Comparison of ENCODE assay signal across 13 cellular contexts in the genomic region with DNA sequence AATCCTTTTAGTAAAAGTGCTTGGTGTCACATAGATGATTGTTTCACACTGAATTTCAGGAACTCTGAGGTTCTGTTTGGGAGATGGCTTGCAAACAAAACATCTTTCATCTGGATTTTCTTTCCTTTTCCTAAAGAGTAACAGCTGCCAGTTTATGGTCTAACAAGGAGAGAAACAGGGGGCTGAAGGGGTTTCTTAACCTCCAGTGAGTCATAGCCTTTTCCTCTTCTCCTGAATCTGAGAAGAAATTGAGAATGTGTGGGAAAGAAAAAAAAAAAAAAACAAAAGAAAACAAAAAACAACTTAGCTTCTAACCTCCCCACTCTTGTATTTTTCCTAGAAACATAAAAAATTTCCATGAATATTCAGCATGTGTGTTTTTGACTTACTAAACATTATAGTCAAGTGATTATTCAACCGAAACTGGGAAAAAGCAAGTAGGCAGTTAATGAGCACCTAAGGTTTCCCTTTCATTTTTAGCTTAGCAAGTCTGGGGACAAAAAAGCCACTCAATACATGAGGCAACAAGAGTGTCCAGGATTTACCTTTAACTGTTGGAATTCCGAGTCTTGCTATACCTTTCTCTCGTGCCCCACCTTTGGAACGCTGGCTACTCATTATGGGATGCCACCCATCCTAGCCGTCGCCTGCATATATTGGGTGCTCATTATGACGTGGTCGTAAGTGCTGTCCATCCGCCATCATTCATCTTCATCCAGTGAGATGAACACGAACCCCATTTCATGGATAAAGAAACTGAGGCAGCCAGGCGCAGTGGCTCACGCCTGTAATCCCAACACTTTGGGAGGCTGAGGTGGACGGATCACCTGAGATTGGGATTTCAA. TPM values are rescaled to one million over a fixed set of nuclear protein-coding genes. Genes with fewer than 3 reads are reported as not detected.
DNase-seq lines count a peak whose midpoint lies in the region; ATAC-seq, FAIRE-seq and TF ChIP-seq lines count a peak whose summit lies in the region.
"Had no signal": no experiment of that assay in that cellular context is flagged by ENCODE, and none has a peak within 500 bp of the region (broad histone marks: within the 10 kb centered on the region; RNA-seq: fewer than 3 reads in every experiment).

No MANE protein-coding gene starts in this region.

- peaks cover 69% of the 10 kb centered on the region for H3K79me2 ChIP-seq in Karpas-422 (ENCODE audit: low read length)
- H3K79me2 ChIP-seq in astrocyte (ENCODE audit: insufficient read depth, low read length) = peaks cover 5% of the 10 kb centered on the region
- H3K79me2 ChIP-seq: parathyroid adenoma had no signal

- H3K27ac Mint-ChIP-seq in astrocyte (ENCODE audit: unreplicated experiment) = peak overlapping the region; percentile 71
- H3K27ac Mint-ChIP-seq in nephron progenitor cell = no peak overlapping the region
- H3K27ac Mint-ChIP-seq in HFFc6 = no peak overlapping the region

- H3K27ac ChIP-seq in Karpas-422 (ENCODE audit: low read length) (peak overlapping the region; percentile 93), astrocyte (ENCODE audit: low read depth, low read length) (no peak overlapping the region)
- H3K27ac ChIP-seq: colonic mucosa, parathyroid adenoma, SJCRH30 had no signal

- H3K4me1 Mint-ChIP-seq in astrocyte (ENCODE audit: low read depth, unreplicated experiment) (peaks cover 24% of the 10 kb centered on the region), nephron progenitor cell (peaks cover 31% of the 10 kb centered on the region), HFFc6 (ENCODE audit: low read depth) (peaks cover 17% of the 10 kb centered on the region)

- TF ChIP-seq CTCF in astrocyte (IDR thresholded peaks at IDR 0.05; ENCODE audit: insufficient read depth, low read depth, low read length) = no peak
- no peak for TF ChIP-seq CTCF in nephron progenitor cell (IDR thresholded peaks at IDR 0.05)
- TF ChIP-seq CTCF in HFFc6 (IDR thresholded peaks at IDR 0.05) = no peak

- peak overlapping the region; percentile 84 for H3K4me2 ChIP-seq in Karpas-422 (ENCODE audit: low read depth, low read length, poor library complexity, severe bottlenecking)
- peak overlapping the region; percentile 4 for H3K4me2 ChIP-seq in astrocyte (ENCODE audit: low read length)

- H3K4me3 ChIP-seq in Karpas-422 (ENCODE audit: low read length) (peak overlapping the region; percentile 96), astrocyte (ENCODE audit: insufficient read depth, low read depth, low read length) (no peak overlapping the region)
- H3K4me3 ChIP-seq: colonic mucosa, SJCRH30 had no signal

- H2AFZ ChIP-seq in Karpas-422 (ENCODE audit: low read length) (no peak overlapping the region), astrocyte (ENCODE audit: low read depth, low read length) (no peak overlapping the region)
- H2AFZ ChIP-seq: parathyroid adenoma had no signal

- H3K27me3 Mint-ChIP-seq in astrocyte (ENCODE audit: low read depth, unreplicated experiment) (peaks cover 4% of the 10 kb centered on the region), nephron progenitor cell (ENCODE audit: low read depth, poor library complexity) (peaks cover 41% of the 10 kb centered on the region), HFFc6 (ENCODE audit: insufficient read depth) (peaks cover 2% of the 10 kb centered on the region)

- ATAC-seq in HG02623 (IDR thresholded peaks at IDR 0.05; ENCODE audit: unreplicated experiment) = no peak

- peak overlapping the region; percentile 88 for H3K4me3 Mint-ChIP-seq in astrocyte (ENCODE audit: unreplicated experiment)
- peak overlapping the region; percentile 87 for H3K4me3 Mint-ChIP-seq in nephron progenitor cell
- no peak overlapping the region for H3K4me3 Mint-ChIP-seq in HFFc6

- H3K9me2 ChIP-seq in Karpas-422 (replicated peaks; ENCODE audit: insufficient read depth, low read length) = no peaks in the 10 kb centered on the region

- peak overlapping the region; percentile 91 for H3K9ac ChIP-seq in Karpas-422 (ENCODE audit: low read length)
- no peak overlapping the region for H3K9ac ChIP-seq in astrocyte (ENCODE audit: low read length)
- H3K9ac ChIP-seq: parathyroid adenoma had no signal

- no peak for FAIRE-seq in astrocyte (lab: Jason Lieb, UNC)

- DNase-seq in ELR (ENCODE audit: low read depth) (peak; percentile 32), Karpas-422 (no peak), astrocyte (ENCODE audit: low read depth) (no peak), nephron progenitor cell (no peak), HFFc6 (no peak), HCEC 1CT (no peak), HT-29 (ENCODE audit: low spot score) (no peak)
- DNase-seq: colonic mucosa, DMS79, NCI-H2081 treated with DMSO at 0.1 percent for 48 hours had no signal

- H3K4me1 ChIP-seq in Karpas-422 (ENCODE audit: low read length) (peaks cover 28% of the 10 kb centered on the region), astrocyte (ENCODE audit: insufficient read depth, low read length) (peaks cover 10% of the 10 kb centered on the region)
- H3K4me1 ChIP-seq: parathyroid adenoma had no signal

- no peaks in the 10 kb centered on the region for H3K9me3 ChIP-seq in Karpas-422 (ENCODE audit: low read length)
- H3K9me3 ChIP-seq in astrocyte (ENCODE audit: insufficient read depth, low read depth, low read length) = no peaks in the 10 kb centered on the region
- H3K9me3 ChIP-seq: colonic mucosa, SJCRH30 had no signal

- H4K20me1 ChIP-seq in Karpas-422 (ENCODE audit: insufficient read depth, low read depth, low read length) = peaks cover 13% of the 10 kb centered on the region; the same call in 1 of the 2 replicates
- peaks cover 8% of the 10 kb centered on the region for H4K20me1 ChIP-seq in astrocyte (ENCODE audit: insufficient read depth, low read length)

- no peaks in the 10 kb centered on the region for H3K9me3 Mint-ChIP-seq in astrocyte (ENCODE audit: unreplicated experiment)
- peaks cover 3% of the 10 kb centered on the region for H3K9me3 Mint-ChIP-seq in nephron progenitor cell
- H3K9me3 Mint-ChIP-seq in HFFc6 = no peaks in the 10 kb centered on the region

- H3K36me3 Mint-ChIP-seq in astrocyte (ENCODE audit: low read depth, unreplicated experiment) = peaks cover 24% of the 10 kb centered on the region
- H3K36me3 Mint-ChIP-seq in nephron progenitor cell (ENCODE audit: low read depth) = no peaks in the 10 kb centered on the region
- H3K36me3 Mint-ChIP-seq in HFFc6 (ENCODE audit: low read depth) = no peaks in the 10 kb centered on the region

- no peaks in the 10 kb centered on the region for H3K27me3 ChIP-seq in Karpas-422 (ENCODE audit: low read length)
- no peaks in the 10 kb centered on the region for H3K27me3 ChIP-seq in astrocyte (ENCODE audit: insufficient read depth, low read length)
- H3K27me3 ChIP-seq: colonic mucosa, SJCRH30 had no signal

- H3K36me3 ChIP-seq in Karpas-422 (ENCODE audit: insufficient read depth, low read length) (peaks cover 9% of the 10 kb centered on the region; the same call in 1 of the 2 replicates), astrocyte (ENCODE audit: insufficient read depth, low read length) (no peaks in the 10 kb centered on the region)
- H3K36me3 ChIP-seq: colonic mucosa, SJCRH30 had no signal

RNA-seq across cellular contexts. Expression of a gene that starts 2.3 kb away (rescaled TPM):
- 30.7 and 33.3 TPM in 2 replicates for total RNA-seq in Karpas-422 (2014; rRNA removed; shearing (Covaris generic); ENCODE audit: low replicate concordance)
- 11.7 and 13.0 TPM in 2 replicates for total RNA-seq in astrocyte
- total RNA-seq in HFFc6 (2021; fragmentation: NEBNext Ultra II Directional; extraction: Animal tissue kit (Norgen Biotek cat#: 25700)) = 1 to 10 TPM in 5 of 6 experiments, under 1 TPM in 1; 0.85 to 2.3 (median 1.3) TPM
- 0.16 and 0.20 TPM in 2 replicates for total RNA-seq in HT-29 (2014; rRNA removed; shearing (Covaris generic))

RNA-seq across cellular contexts. Expression of a gene that starts 52.2 kb away (rescaled TPM):
- total RNA-seq in Karpas-422 (2014; rRNA removed; shearing (Covaris generic); ENCODE audit: low replicate concordance) = 42.1 and 46.1 TPM in 2 replicates
- 21.9 and 25.2 TPM in 2 replicates for total RNA-seq in astrocyte
- 10 to 100 TPM; 18.0 to 22.6 (median 20.6) TPM for total RNA-seq in HFFc6 (2021; fragmentation: NEBNext Ultra II Directional; extraction: Animal tissue kit (Norgen Biotek cat#: 25700))
- total RNA-seq in HT-29 (2014; rRNA removed; shearing (Covaris generic)) = 24.3 and 26.6 TPM in 2 replicates

RNA-seq across cellular contexts. Expression of a gene that starts 52.3 kb away (rescaled TPM):
- total RNA-seq in Karpas-422 (2014; rRNA removed; shearing (Covaris generic); ENCODE audit: low replicate concordance) = 13.8 and 43.5 TPM in 2 replicates
- 33.1 and 34.4 TPM in 2 replicates for total RNA-seq in astrocyte
- 10 to 100 TPM; 15.0 to 21.2 (median 19.1) TPM for total RNA-seq in HFFc6 (2021; fragmentation: NEBNext Ultra II Directional; extraction: Animal tissue kit (Norgen Biotek cat#: 25700))
- 7.3 and 11.4 TPM in 2 replicates for total RNA-seq in HT-29 (2014; rRNA removed; shearing (Covaris generic))
